ENCODE assay signal across 30 cellular contexts in genomic region chr5:149088686-149089085, GRCh38. TPM values are rescaled to one million over a fixed set of nuclear protein-coding genes. Genes with fewer than 3 reads are reported as not detected.
"Had no signal": no experiment of that assay in that cellular context is flagged by ENCODE, and none has a peak within 500 bp of the region (broad histone marks: within the 10 kb centered on the region; RNA-seq: fewer than 3 reads in every experiment).

No MANE protein-coding gene starts in this region.

- DNase-seq: activated CD4-positive, alpha-beta T cell treated with anti-CD3 and anti-CD28 coated beads for 4 hours; activated CD4-positive, alpha-beta T cell treated with anti-CD3 and anti-CD28 coated beads, Interleukin-2, amount 10 ng/mL, durations not matched to agents 7 days and 5 days; activated CD4-positive, alpha-beta T cell treated with anti-CD3 and anti-CD28 coated beads, Interleukin-2, amount 50 U/mL, for 48 hours; activated CD4-positive, CD25-positive, alpha-beta regulatory T cell; activated CD4-positive, CD25-positive, alpha-beta regulatory T cell treated with anti-CD3 and anti-CD28 coated beads, Interleukin-2, amount 50 U/mL, for 72 hours; activated CD8-positive, alpha-beta memory T cell treated with anti-CD3 and anti-CD28 coated beads for 24 hours; activated CD8-positive, alpha-beta T cell treated with anti-CD3 and anti-CD28 coated beads for 36 hours; activated effector memory CD4-positive, alpha-beta T cell treated with Interleukin-2 at 50 U/mL for 16 hours; activated gamma-delta T cell treated with Interleukin-2 at 50 U/mL for 16 hours; activated naive CD4-positive, alpha-beta T cell treated with anti-CD3 and anti-CD28 coated beads, Interleukin-2, amount 50 U/mL, for 16 hours; activated naive CD4-positive, alpha-beta T cell treated with Interleukin-2 at 50 U/mL for 16 hours; activated T-cell treated with anti-CD3 and anti-CD28 coated beads, Interleukin-2, amount 50 U/mL, for 4 hours; amniotic stem cell; anterior cingulate cortex; brain microvascular endothelial cell; central memory CD4-positive, alpha-beta T cell; cerebellar nuclear complex; colonic mucosa; dorsolateral prefrontal cortex; effector memory CD4-positive, alpha-beta T cell; endodermal cell; foreskin keratinocyte; gastrocnemius medialis; glutamatergic neuron; T-helper 2 cell had no signal

- H3K4me1 ChIP-seq: colonic mucosa, foreskin keratinocyte, gastrocnemius medialis had no signal

- H3K36me3 ChIP-seq: brain microvascular endothelial cell, colonic mucosa, gastrocnemius medialis had no signal

- H3K4me3 Mint-ChIP-seq: activated CD4-positive, alpha-beta T cell treated with anti-CD3 and anti-CD28 coated beads, Interleukin-2, amount 10 ng/mL, durations not matched to agents 7 days and 5 days; activated CD8-positive, alpha-beta T cell treated with anti-CD3 and anti-CD28 coated beads for 36 hours; activated naive CD8-positive, alpha-beta T cell; activated T-cell treated with anti-CD3 and anti-CD28 coated beads, Interleukin-2, amount 50 U/mL, for 4 hours; activated T-helper 17 cell treated with anti-CD3 and anti-CD28 coated beads, Interleukin-2, amount 50 U/mL, for 72 hours; endodermal cell had no signal

- H3K9me3 Mint-ChIP-seq: activated CD8-positive, alpha-beta T cell treated with anti-CD3 and anti-CD28 coated beads for 36 hours; activated T-cell treated with anti-CD3 and anti-CD28 coated beads, Interleukin-2, amount 50 U/mL, for 4 hours had no signal

- H3K4me1 Mint-ChIP-seq: activated CD4-positive, alpha-beta T cell treated with anti-CD3 and anti-CD28 coated beads, Interleukin-2, amount 10 ng/mL, durations not matched to agents 7 days and 5 days; activated T-helper 17 cell treated with anti-CD3 and anti-CD28 coated beads, Interleukin-2, amount 50 U/mL, for 72 hours; endodermal cell had no signal

- H3K27ac ChIP-seq: brain microvascular endothelial cell, colonic mucosa, dorsolateral prefrontal cortex, foreskin keratinocyte, gastrocnemius medialis had no signal

- H3K9me3 ChIP-seq: colonic mucosa, gastrocnemius medialis had no signal

- ATAC-seq: activated CD8-positive, alpha-beta T cell treated with anti-CD3 and anti-CD28 coated beads for 36 hours; activated T-cell treated with anti-CD3 and anti-CD28 coated beads, Interleukin-2, amount 50 U/mL, for 4 hours; activated T-helper 17 cell treated with anti-CD3 and anti-CD28 coated beads, Interleukin-2, amount 50 U/mL, for 72 hours; esophagus mucosa; foreskin keratinocyte; gastrocnemius medialis had no signal

- H3K27me3 ChIP-seq: brain microvascular endothelial cell, colonic mucosa, dorsolateral prefrontal cortex, foreskin keratinocyte, gastrocnemius medialis had no signal

- FAIRE-seq: astrocyte had no signal

- H3K4me3 ChIP-seq: colonic mucosa, dorsolateral prefrontal cortex, gastrocnemius medialis had no signal

- H3K27ac Mint-ChIP-seq: activated CD4-positive, alpha-beta T cell treated with anti-CD3 and anti-CD28 coated beads, Interleukin-2, amount 10 ng/mL, durations not matched to agents 7 days and 5 days; activated CD8-positive, alpha-beta T cell treated with anti-CD3 and anti-CD28 coated beads for 36 hours; activated naive CD8-positive, alpha-beta T cell; activated T-helper 17 cell treated with anti-CD3 and anti-CD28 coated beads, Interleukin-2, amount 50 U/mL, for 72 hours; endodermal cell had no signal

RNA-seq across cellular contexts. Expression of gene SH3TC2, which starts 25.8 kb away (rescaled TPM):
- total RNA-seq: activated CD4-positive, alpha-beta T cell treated with anti-CD3 and anti-CD28 coated beads, Interleukin-2, amount 10 ng/mL, durations not matched to agents 7 days and 5 days; activated CD8-positive, alpha-beta T cell treated with anti-CD3 and anti-CD28 coated beads for 36 hours; activated T-cell treated with anti-CD3 and anti-CD28 coated beads, Interleukin-2, amount 50 U/mL, for 4 hours; activated T-helper 17 cell treated with anti-CD3 and anti-CD28 coated beads, Interleukin-2, amount 50 U/mL, for 72 hours; T-helper 1 cell treated with Interleukin-12 subunit alpha and Interleukin-12 subunit beta and Interleukin-4 antibody, amounts not matched to agents 30 ng/mL and 1 ng/mL, for 36 hours had no signal

RNA-seq across cellular contexts. Expression of gene ABLIM3, which starts 52.6 kb away (rescaled TPM):
- total RNA-seq: activated CD4-positive, alpha-beta T cell treated with anti-CD3 and anti-CD28 coated beads, Interleukin-2, amount 10 ng/mL, durations not matched to agents 7 days and 5 days; activated CD8-positive, alpha-beta T cell treated with anti-CD3 and anti-CD28 coated beads for 36 hours; T-helper 1 cell treated with Interleukin-12 subunit alpha and Interleukin-12 subunit beta and Interleukin-4 antibody, amounts not matched to agents 30 ng/mL and 1 ng/mL, for 36 hours had no signal
